22 cellular contexts compared by ENCODE assay signal in the genomic region with DNA sequence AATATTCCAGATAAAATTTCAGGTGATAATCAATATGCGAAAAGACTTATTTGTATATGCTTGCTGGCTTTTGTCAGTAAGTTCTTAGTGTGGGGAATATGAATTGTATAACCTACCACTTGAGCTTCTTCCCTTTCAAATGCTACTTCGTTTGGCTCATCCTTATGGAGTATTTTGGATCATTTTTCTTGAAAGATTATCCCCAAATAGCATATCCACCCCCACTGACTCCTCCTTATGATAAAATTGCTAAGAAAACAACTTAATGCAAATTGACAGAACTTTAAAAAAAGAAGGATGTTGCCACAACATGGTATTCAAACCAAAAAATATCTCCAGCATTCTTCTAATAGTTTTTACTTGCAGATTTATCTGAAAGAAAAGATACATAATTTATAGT.
"Had no signal": no experiment of that assay in that cellular context is flagged by ENCODE, and none has a peak within 500 bp of the region (broad histone marks: within the 10 kb centered on the region; RNA-seq: fewer than 3 reads in every experiment).

No MANE protein-coding gene starts in this region.

- DNase-seq: IMR-90, Karpas-422, KG1, MG63, NCI-H1092 treated with DMSO at 0.1 percent for 48 hours, NCI-H1436, NCI-H187, NCI-H2029, NCI-H2081 treated with DMSO at 0.1 percent for 48 hours, NCI-H2171, NCI-H226, NCI-H446, NCI-H510A, NCI-H524 treated with DMSO at 0.1 percent for 48 hours, NCI-H69, NCI-H774, PC-3, SHP77, SW 1271 had no signal

- ATAC-seq: HepG2, Panc1, PC-3 had no signal

- H3K36me3 ChIP-seq: MG63 had no signal

- H3K9me3 ChIP-seq: MG63 had no signal

- H3K4me3 ChIP-seq: MG63 had no signal

- H3K27ac ChIP-seq: RWPE1 had no signal

- H3K27me3 ChIP-seq: MG63 had no signal
